8 cellular contexts compared by ENCODE assay signal in the genomic region with DNA sequence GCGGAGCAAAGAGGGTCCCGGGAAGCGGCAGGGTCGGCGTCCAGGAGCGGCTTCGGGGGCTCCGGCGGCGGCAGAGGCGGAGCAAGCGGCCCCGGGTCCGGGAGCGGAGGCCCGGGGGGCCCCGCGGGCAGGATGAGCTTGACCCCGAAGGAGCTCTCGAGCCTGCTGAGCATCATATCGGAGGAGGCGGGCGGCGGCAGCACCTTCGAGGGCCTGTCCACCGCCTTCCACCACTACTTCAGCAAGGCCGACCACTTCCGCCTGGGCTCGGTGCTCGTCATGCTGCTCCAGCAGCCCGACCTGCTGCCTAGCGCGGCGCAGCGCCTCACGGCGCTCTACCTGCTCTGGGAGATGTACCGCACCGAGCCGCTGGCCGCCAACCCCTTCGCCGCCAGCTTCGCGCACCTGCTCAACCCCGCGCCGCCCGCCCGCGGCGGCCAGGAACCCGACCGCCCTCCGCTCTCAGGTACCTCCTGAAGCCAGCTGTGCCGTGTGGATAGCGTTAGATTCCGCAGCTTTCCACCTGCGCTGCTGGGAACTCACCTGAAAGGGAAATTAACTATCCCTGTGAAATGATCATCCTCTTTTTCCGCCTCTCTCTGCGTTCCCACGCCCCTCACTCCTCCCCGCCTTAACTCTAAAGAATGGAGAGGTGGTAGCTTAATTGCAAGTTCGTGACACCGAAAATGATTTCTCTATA. TPM values are rescaled to one million over a fixed set of nuclear protein-coding genes. Genes with fewer than 3 reads are reported as not detected.
DNase-seq lines count a peak whose midpoint lies in the region; ATAC-seq and TF ChIP-seq lines count a peak whose summit lies in the region.

No MANE protein-coding gene starts in this region.

- peak overlapping the region; percentile 93 for H3K27ac Mint-ChIP-seq in activated CD4-positive, alpha-beta memory T cell treated with anti-CD3 and anti-CD28 coated beads, Interleukin-2, amount 10 ng/mL, durations not matched to agents 7 days and 5 days
- peak overlapping the region; percentile 61 for H3K27ac Mint-ChIP-seq in endothelial cell (ENCODE audit: unreplicated experiment)

- POLR2A ChIA-PET in activated CD4-positive, alpha-beta memory T cell treated with anti-CD3 and anti-CD28 coated beads, Interleukin-2, amount 10 ng/mL, durations not matched to agents 7 days and 5 days (lab: Charles Lee): interaction anchor here (0.6 to 4.2 kb wide), 29 partner anchors 9 to 780 kb away, joined by 3 to 50 read pairs (median 6); partner anchors contain the start of genes CREG2, PDCL3, RFX8 and RNF149

- CTCF ChIA-PET in activated CD4-positive, alpha-beta memory T cell treated with anti-CD3 and anti-CD28 coated beads, Interleukin-2, amount 10 ng/mL, durations not matched to agents 7 days and 5 days (lab: Charles Lee): interaction anchor here (0.7 to 2.9 kb wide), 13 partner anchors 8 to 241 kb away, joined by 3 to 15 read pairs (median 3); partner anchors contain the start of gene RNF149

- peaks cover 35% of the 10 kb centered on the region for H3K36me3 Mint-ChIP-seq in activated CD4-positive, alpha-beta memory T cell treated with anti-CD3 and anti-CD28 coated beads, Interleukin-2, amount 10 ng/mL, durations not matched to agents 7 days and 5 days (ENCODE audit: low read depth)
- H3K36me3 Mint-ChIP-seq in endothelial cell (ENCODE audit: low read depth, unreplicated experiment): peaks cover 16% of the 10 kb centered on the region

- peak overlapping the region; percentile 89 for H3K27ac ChIP-seq in 22Rv1

- peak overlapping the region; percentile 96 for H3K9ac ChIP-seq in mucosa of stomach (ENCODE audit: low read length)

- ATAC-seq in GM18502 (IDR thresholded peaks at IDR 0.05; ENCODE audit: poor library complexity, unreplicated experiment) (peak; percentile 62), HG02970 (IDR thresholded peaks at IDR 0.05; ENCODE audit: low FRiP score, unreplicated experiment) (peak; percentile 46)

- H3K36me3 ChIP-seq in mucosa of stomach (ENCODE audit: control insufficient read depth, insufficient read depth, low read length): no peaks in the 10 kb centered on the region

- peak; percentile 22 for DNase-seq in NCI-H510A (lab: John Stamatoyannopoulos, UW)
- peak; percentile 86 for DNase-seq in activated CD4-positive, alpha-beta memory T cell treated with anti-CD3 and anti-CD28 coated beads, Interleukin-2, amount 10 ng/mL, durations not matched to agents 7 days and 5 days
- peak; percentile 48 for DNase-seq in endothelial cell (ENCODE audit: low spot score)
- peak; percentile 45 to 51 for DNase-seq in stimulated activated CD8-positive, alpha-beta memory T cell treated with anti-CD3 and anti-CD28 coated beads, Interleukin-7, amount 100 ng/mL, for 1 hour (ENCODE audit: low read depth in 2 of 2)

- TF ChIP-seq CTCF in 22Rv1 (IDR thresholded peaks at IDR 0.05) (no peak), endothelial cell (IDR thresholded peaks at IDR 0.05; ENCODE audit: unreplicated experiment) (no peak)

- peak overlapping the region; percentile 43 for H3K4me3 ChIP-seq in mucosa of stomach (ENCODE audit: low read length)

- H3K4me3 Mint-ChIP-seq in activated CD4-positive, alpha-beta memory T cell treated with anti-CD3 and anti-CD28 coated beads, Interleukin-2, amount 10 ng/mL, durations not matched to agents 7 days and 5 days: peak overlapping the region; percentile 96
- peak overlapping the region; percentile 99 for H3K4me3 Mint-ChIP-seq in endothelial cell (ENCODE audit: unreplicated experiment)

- H3K9me3 ChIP-seq in mucosa of stomach (ENCODE audit: control insufficient read depth, low read length): no peaks in the 10 kb centered on the region

- H3K27me3 Mint-ChIP-seq in activated CD4-positive, alpha-beta memory T cell treated with anti-CD3 and anti-CD28 coated beads, Interleukin-2, amount 10 ng/mL, durations not matched to agents 7 days and 5 days: no peaks in the 10 kb centered on the region
- peaks cover 3% of the 10 kb centered on the region for H3K27me3 Mint-ChIP-seq in endothelial cell (ENCODE audit: unreplicated experiment)

- no peaks in the 10 kb centered on the region for H3K9me3 Mint-ChIP-seq in activated CD4-positive, alpha-beta memory T cell treated with anti-CD3 and anti-CD28 coated beads, Interleukin-2, amount 10 ng/mL, durations not matched to agents 7 days and 5 days
- no peaks in the 10 kb centered on the region for H3K9me3 Mint-ChIP-seq in endothelial cell (ENCODE audit: unreplicated experiment)

- peaks cover 56% of the 10 kb centered on the region for H3K4me1 Mint-ChIP-seq in activated CD4-positive, alpha-beta memory T cell treated with anti-CD3 and anti-CD28 coated beads, Interleukin-2, amount 10 ng/mL, durations not matched to agents 7 days and 5 days
- H3K4me1 Mint-ChIP-seq in endothelial cell (ENCODE audit: unreplicated experiment): peaks cover 29% of the 10 kb centered on the region

- H3K4me1 ChIP-seq in mucosa of stomach (ENCODE audit: control insufficient read depth, insufficient read depth, low read length): peaks cover 19% of the 10 kb centered on the region

- no peaks in the 10 kb centered on the region for H3K27me3 ChIP-seq in mucosa of stomach (ENCODE audit: control insufficient read depth, insufficient read depth, low read length)

RNA-seq across cellular contexts. Expression of gene CNOT11, which starts 0.5 kb away (rescaled TPM):
- total RNA-seq in activated CD4-positive, alpha-beta memory T cell treated with anti-CD3 and anti-CD28 coated beads, Interleukin-2, amount 10 ng/mL, durations not matched to agents 7 days and 5 days: 10 to 100 TPM; 60.3 to 65.9 TPM
- total RNA-seq in endothelial cell (ENCODE audit: unreplicated experiment): 47.1 TPM

RNA-seq across cellular contexts. Expression of gene RNF149, which starts 55.3 kb away (rescaled TPM):
- total RNA-seq in activated CD4-positive, alpha-beta memory T cell treated with anti-CD3 and anti-CD28 coated beads, Interleukin-2, amount 10 ng/mL, durations not matched to agents 7 days and 5 days: 100 to 1,000 TPM; 115 to 116 TPM
- 32.0 TPM for total RNA-seq in endothelial cell (ENCODE audit: unreplicated experiment)

Comparison
In these comparisons a context has a peak if more than half of its experiments do, and no peak if none do; other contexts are left out.
1. Peak in every context shown above with its lines: DNase-seq, ATAC-seq, H3K4me3 ChIP-seq and H3K27ac ChIP-seq.
2. DNase-seq: peak in every context shown above with its lines; median percentile 86 in activated CD4-positive, alpha-beta memory T cell treated with anti-CD3 and anti-CD28 coated beads, Interleukin-2, amount 10 ng/mL, durations not matched to agents 7 days and 5 days; 48 in endothelial cell; 48 in stimulated activated CD8-positive, alpha-beta memory T cell treated with anti-CD3 and anti-CD28 coated beads, Interleukin-7, amount 100 ng/mL, for 1 hour; 22 in NCI-H510A.